21 cellular contexts compared by ENCODE assay signal in the genomic region with DNA sequence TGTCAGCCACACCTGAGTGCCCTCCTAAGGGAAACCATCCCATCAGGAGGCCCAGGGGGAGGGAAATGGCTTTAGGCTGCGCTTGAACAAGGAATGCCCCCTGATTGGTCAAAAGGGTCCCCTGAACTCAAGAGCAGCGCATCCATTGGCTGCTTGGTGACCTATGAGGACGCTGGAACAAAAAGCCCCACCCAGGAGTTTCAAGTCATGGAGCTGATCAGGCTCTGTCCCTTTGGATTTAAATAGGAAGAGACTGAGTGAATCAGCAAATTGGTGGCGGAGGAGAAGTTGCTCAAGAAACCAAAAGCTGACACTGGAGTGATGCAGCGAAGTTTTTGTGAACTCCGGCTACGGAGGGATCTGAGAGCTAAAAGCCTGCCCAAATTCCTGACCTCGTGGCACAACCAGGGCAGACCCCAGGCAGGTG.
DNase-seq lines count a peak whose midpoint lies in the region.
"Had no signal": no experiment of that assay in that cellular context is flagged by ENCODE, and none has a peak within 500 bp of the region (broad histone marks: within the 10 kb centered on the region; RNA-seq: fewer than 3 reads in every experiment).

No MANE protein-coding gene starts in this region.

- H3K36me3 Mint-ChIP-seq in CD4-positive, alpha-beta memory T cell: peaks cover 10 to 11% of the 10 kb centered on the region in 2 donors
- no peaks in the 10 kb centered on the region for H3K36me3 Mint-ChIP-seq in activated T-helper 2 cell treated with anti-CD3 and anti-CD28 coated beads, Interferon-gamma antibody, Interleukin-2, Interleukin-4, amounts not matched to agents 10 μg/mL and 5 μg/mL and 100 μg/mL, durations not matched to agents 14 hours and 24 hours and 36 hours (ENCODE audit: low read depth)

- peaks cover 0 to 3% (median 0%) of the 10 kb centered on the region in 8 donors for H3K9me3 Mint-ChIP-seq in CD4-positive, alpha-beta memory T cell
- no peaks in the 10 kb centered on the region for H3K9me3 Mint-ChIP-seq in activated T-helper 2 cell treated with anti-CD3 and anti-CD28 coated beads, Interferon-gamma antibody, Interleukin-2, Interleukin-4, amounts not matched to agents 10 μg/mL and 5 μg/mL and 100 μg/mL, durations not matched to agents 14 hours and 24 hours and 36 hours
- H3K9me3 Mint-ChIP-seq: activated CD4-positive, alpha-beta T cell treated with anti-CD3 and anti-CD28 coated beads, Interleukin-2, amount 10 ng/mL, durations not matched to agents 7 days and 5 days; immature natural killer cell had no signal

- POLR2A ChIA-PET in CD4-positive, alpha-beta memory T cell (lab: Charles Lee; ENCODE audit: partially characterized antibody): no interaction called here

- CTCF ChIA-PET in CD4-positive, alpha-beta memory T cell (lab: Charles Lee; ENCODE audit: partially characterized antibody): no interaction called here

- no peak overlapping the region for H3K4me3 Mint-ChIP-seq in CD4-positive, alpha-beta memory T cell
- no peak overlapping the region for H3K4me3 Mint-ChIP-seq in activated T-helper 2 cell treated with anti-CD3 and anti-CD28 coated beads, Interferon-gamma antibody, Interleukin-2, Interleukin-4, amounts not matched to agents 10 μg/mL and 5 μg/mL and 100 μg/mL, durations not matched to agents 14 hours and 24 hours and 36 hours (ENCODE audit: low read depth)
- H3K4me3 Mint-ChIP-seq: activated CD4-positive, alpha-beta T cell treated with anti-CD3 and anti-CD28 coated beads, Interleukin-2, amount 10 ng/mL, durations not matched to agents 7 days and 5 days; immature natural killer cell had no signal

- intact Hi-C loops in CD4-positive, alpha-beta memory T cell (cut with micrococcal nuclease): no loop called here
- intact Hi-C loops in activated T-helper 2 cell treated with anti-CD3 and anti-CD28 coated beads, Interferon-gamma antibody, Interleukin-2, Interleukin-4, amounts not matched to agents 10 μg/mL and 5 μg/mL and 100 μg/mL, durations not matched to agents 14 hours and 24 hours and 36 hours (cut with micrococcal nuclease): no loop called here

- H3K4me1 ChIP-seq in CD4-positive, alpha-beta memory T cell (ENCODE audit: insufficient read depth, low read length): no peaks in the 10 kb centered on the region
- H3K4me1 ChIP-seq: A549, colonic mucosa had no signal

- no peak overlapping the region for H3K27ac ChIP-seq in CD4-positive, alpha-beta memory T cell (ENCODE audit: low read depth, low read length)
- H3K27ac ChIP-seq: A549, BLaER1, colonic mucosa, KMS-11 had no signal

- H3K4me1 Mint-ChIP-seq in CD4-positive, alpha-beta memory T cell: peaks cover 6 to 11% (median 10%) of the 10 kb centered on the region in 4 donors
- H3K4me1 Mint-ChIP-seq in activated T-helper 2 cell treated with anti-CD3 and anti-CD28 coated beads, Interferon-gamma antibody, Interleukin-2, Interleukin-4, amounts not matched to agents 10 μg/mL and 5 μg/mL and 100 μg/mL, durations not matched to agents 14 hours and 24 hours and 36 hours (ENCODE audit: low read depth): peaks cover 10% of the 10 kb centered on the region

- no peak overlapping the region for H3K27ac Mint-ChIP-seq in CD4-positive, alpha-beta memory T cell
- no peak overlapping the region for H3K27ac Mint-ChIP-seq in activated T-helper 2 cell treated with anti-CD3 and anti-CD28 coated beads, Interferon-gamma antibody, Interleukin-2, Interleukin-4, amounts not matched to agents 10 μg/mL and 5 μg/mL and 100 μg/mL, durations not matched to agents 14 hours and 24 hours and 36 hours
- H3K27ac Mint-ChIP-seq: activated CD4-positive, alpha-beta T cell treated with anti-CD3 and anti-CD28 coated beads, Interleukin-2, amount 10 ng/mL, durations not matched to agents 7 days and 5 days; immature natural killer cell had no signal

- no peaks in the 10 kb centered on the region for H3K9me3 ChIP-seq in CD4-positive, alpha-beta memory T cell (ENCODE audit: control insufficient read depth in 1 of 2, low read length in 2 of 2)
- H3K9me3 ChIP-seq: A549, BLaER1, colonic mucosa had no signal

- no peak overlapping the region for H3K4me3 ChIP-seq in H7 (ENCODE audit: insufficient read depth, low read depth, low read length)
- no peak overlapping the region for H3K4me3 ChIP-seq in CD4-positive, alpha-beta memory T cell (ENCODE audit: low read length in 2 of 2)
- H3K4me3 ChIP-seq: A549, BLaER1, colonic mucosa had no signal

- no peaks in the 10 kb centered on the region; the same call in 1 of the 2 replicates for H3K36me3 ChIP-seq in H7 (replicated peaks; ENCODE audit: control insufficient read depth, insufficient read depth, low read length)
- no peaks in the 10 kb centered on the region for H3K36me3 ChIP-seq in CD4-positive, alpha-beta memory T cell (ENCODE audit: insufficient read depth, low read length)
- H3K36me3 ChIP-seq: colonic mucosa had no signal

- no peaks in the 10 kb centered on the region for H3K27me3 Mint-ChIP-seq in CD4-positive, alpha-beta memory T cell
- no peaks in the 10 kb centered on the region for H3K27me3 Mint-ChIP-seq in activated T-helper 2 cell treated with anti-CD3 and anti-CD28 coated beads, Interferon-gamma antibody, Interleukin-2, Interleukin-4, amounts not matched to agents 10 μg/mL and 5 μg/mL and 100 μg/mL, durations not matched to agents 14 hours and 24 hours and 36 hours (ENCODE audit: low read depth)
- H3K27me3 Mint-ChIP-seq: activated CD4-positive, alpha-beta T cell treated with anti-CD3 and anti-CD28 coated beads, Interleukin-2, amount 10 ng/mL, durations not matched to agents 7 days and 5 days had no signal

- no peaks in the 10 kb centered on the region for H3K27me3 ChIP-seq in H7 (ENCODE audit: control insufficient read depth, insufficient read depth, low read length)
- H3K27me3 ChIP-seq in CD4-positive, alpha-beta memory T cell (ENCODE audit: insufficient read depth, low read length): no peaks in the 10 kb centered on the region
- H3K27me3 ChIP-seq: BLaER1, colonic mucosa had no signal

- DNase-seq in A172 (ENCODE audit: low spot score) (peak; percentile 11), H7 (peak; percentile 79), SKM-1 treated with dmso at 0.1 percent for 144 hours (lab: John Stamatoyannopoulos, UW; ENCODE audit: unreplicated experiment) (peak; percentile 42), islet precursor cell (peak; percentile 50), NCI-H1436 treated with DMSO at 0.1 percent for 48 hours (lab: John Stamatoyannopoulos, UW) (no peak)
- DNase-seq in CD4-positive, alpha-beta memory T cell: no peak
- DNase-seq in activated T-helper 2 cell treated with anti-CD3 and anti-CD28 coated beads, Interferon-gamma antibody, Interleukin-2, Interleukin-4, amounts not matched to agents 10 μg/mL and 5 μg/mL and 100 μg/mL, durations not matched to agents 14 hours and 24 hours and 36 hours (ENCODE audit: low spot score): no peak
- DNase-seq in stimulated activated CD4-positive, alpha-beta T cell treated with anti-CD3 and anti-CD28 coated beads, Interleukin-4, amount 100 ng/mL, for 1 hour: no peak
- DNase-seq: activated CD4-positive, alpha-beta T cell treated with anti-CD3 and anti-CD28 coated beads, Interleukin-2, amount 10 ng/mL, durations not matched to agents 7 days and 5 days; activated CD8-positive, alpha-beta memory T cell treated with anti-CD3 and anti-CD28 coated beads, Interleukin-2, amount 50 U/mL, for 4 hours; activated effector memory CD4-positive, alpha-beta T cell treated with anti-CD3 and anti-CD28 coated beads, Interleukin-2, amount 50 U/mL, for 16 hours; colonic mucosa; GDM1; immature natural killer cell; NCI-H1105; NCI-H2081 treated with DMSO at 0.1 percent for 48 hours; NCI-H446 treated with DMSO at 0.1 percent for 48 hours; substantia nigra had no signal

Comparison
In these comparisons a context has a peak if more than half of its experiments do, and no peak if none do; other contexts are left out.
1. DNase-seq: peak in A172 (single experiment), H7 (single experiment), SKM-1 treated with dmso at 0.1 percent for 144 hours (single experiment) and islet precursor cell (single experiment); none in CD4-positive, alpha-beta memory T cell (0 of 5), activated T-helper 2 cell treated with anti-CD3 and anti-CD28 coated beads, Interferon-gamma antibody, Interleukin-2, Interleukin-4, amounts not matched to agents 10 μg/mL and 5 μg/mL and 100 μg/mL, durations not matched to agents 14 hours and 24 hours and 36 hours (single experiment), stimulated activated CD4-positive, alpha-beta T cell treated with anti-CD3 and anti-CD28 coated beads, Interleukin-4, amount 100 ng/mL, for 1 hour (single experiment) and NCI-H1436 treated with DMSO at 0.1 percent for 48 hours (single experiment).